ENCODE assay signal across 14 cellular contexts in the genomic region with DNA sequence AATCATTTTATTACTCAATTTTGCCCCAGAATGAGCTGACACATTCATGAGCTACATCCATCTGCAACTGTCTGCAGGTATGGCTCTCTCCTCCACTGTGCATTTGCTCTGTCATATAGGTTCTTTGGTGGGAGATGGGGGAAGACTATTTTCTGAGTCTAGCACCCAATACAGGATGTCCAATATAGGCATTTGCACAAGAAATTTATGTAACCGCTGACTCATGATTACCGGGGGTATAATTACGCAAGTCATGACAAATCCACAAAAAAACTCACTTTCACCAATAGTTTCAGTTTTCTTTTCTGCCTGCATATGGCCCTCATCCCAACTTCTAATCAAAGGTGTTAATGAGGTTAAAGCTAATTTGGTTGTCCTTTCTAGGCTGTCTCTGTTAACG. TPM values are rescaled to one million over a fixed set of nuclear protein-coding genes. Genes with fewer than 3 reads are reported as not detected.
DNase-seq lines count a peak whose midpoint lies in the region; ATAC-seq and TF ChIP-seq lines count a peak whose summit lies in the region.
"Had no signal": no experiment of that assay in that cellular context is flagged by ENCODE, and none has a peak within 500 bp of the region (broad histone marks: within the 10 kb centered on the region; RNA-seq: fewer than 3 reads in every experiment).

No MANE protein-coding gene starts in this region.

- H2AFZ ChIP-seq in KMS-11 (ENCODE audit: low read depth), result peak overlapping the region; percentile 19

- H3K4me2 ChIP-seq in KMS-11, result peak overlapping the region; percentile 76

- H3K4me3 ChIP-seq in KMS-11 (IDR thresholded peaks at IDR 0.05; ENCODE audit: insufficient read depth, low read depth, low read length), result peak overlapping the region; percentile 95
- no peak overlapping the region for H3K4me3 ChIP-seq in left ventricle myocardium inferior

- H3K36me3 Mint-ChIP-seq in activated T-cell treated with anti-CD3 and anti-CD28 coated beads, Interleukin-2, amount 50 U/mL, for 24 hours (ENCODE audit: low read depth), result no peaks in the 10 kb centered on the region
- no peaks in the 10 kb centered on the region for H3K36me3 Mint-ChIP-seq in activated CD8-positive, alpha-beta T cell treated with anti-CD3 and anti-CD28 coated beads for 36 hours (ENCODE audit: low read depth)

- DNase-seq in AG20443 (ENCODE audit: low spot score), result peak; percentile 74
- peak; percentile 88 for DNase-seq in SKM-1 treated with dmso at 0.1 percent for 144 hours (lab: John Stamatoyannopoulos, UW; ENCODE audit: unreplicated experiment)
- DNase-seq in hepatic stellate cell (ENCODE audit: low spot score), result peak; percentile 43
- no peak for DNase-seq in left ventricle myocardium inferior
- no peak for DNase-seq in activated T-cell treated with anti-CD3 and anti-CD28 coated beads, Interleukin-2, amount 50 U/mL, for 24 hours
- DNase-seq in activated CD8-positive, alpha-beta T cell treated with anti-CD3 and anti-CD28 coated beads for 36 hours, result no peak
- DNase-seq: anterior cingulate cortex; Caco-2; endodermal cell; NCI-H1436; stimulated activated CD8-positive, alpha-beta memory T cell treated with anti-CD3 and anti-CD28 coated beads, Interleukin-4, amount 100 ng/mL, for 48 hours had no signal

- no peak overlapping the region for H3K4me3 Mint-ChIP-seq in activated T-cell treated with anti-CD3 and anti-CD28 coated beads, Interleukin-2, amount 50 U/mL, for 24 hours
- H3K4me3 Mint-ChIP-seq in activated CD8-positive, alpha-beta T cell treated with anti-CD3 and anti-CD28 coated beads for 36 hours, result no peak overlapping the region
- H3K4me3 Mint-ChIP-seq: endodermal cell had no signal

- H3K27me3 Mint-ChIP-seq in activated T-cell treated with anti-CD3 and anti-CD28 coated beads, Interleukin-2, amount 50 U/mL, for 24 hours, result no peaks in the 10 kb centered on the region
- no peaks in the 10 kb centered on the region for H3K27me3 Mint-ChIP-seq in activated CD8-positive, alpha-beta T cell treated with anti-CD3 and anti-CD28 coated beads for 36 hours

- intact Hi-C loops in left ventricle myocardium inferior (cut with micrococcal nuclease), result no loop called here
- intact Hi-C loops in activated CD8-positive, alpha-beta T cell treated with anti-CD3 and anti-CD28 coated beads for 36 hours (cut with micrococcal nuclease), result no loop called here

- CTCF ChIA-PET in activated CD8-positive, alpha-beta T cell treated with anti-CD3 and anti-CD28 coated beads for 36 hours (lab: Charles Lee), result interaction anchor here (1.0 to 5.7 kb wide), 3 partner anchors 12 to 81 kb away, joined by 4 to 47 read pairs (median 13); no protein-coding TSS in a partner anchor

- H3K4me1 Mint-ChIP-seq in activated T-cell treated with anti-CD3 and anti-CD28 coated beads, Interleukin-2, amount 50 U/mL, for 24 hours (ENCODE audit: low read depth), result no peaks in the 10 kb centered on the region
- no peaks in the 10 kb centered on the region for H3K4me1 Mint-ChIP-seq in activated CD8-positive, alpha-beta T cell treated with anti-CD3 and anti-CD28 coated beads for 36 hours (ENCODE audit: low read depth)
- H3K4me1 Mint-ChIP-seq: endodermal cell had no signal

- ATAC-seq in GM18873 (IDR thresholded peaks at IDR 0.05; ENCODE audit: low FRiP score, unreplicated experiment), result no peak
- ATAC-seq in activated CD8-positive, alpha-beta T cell treated with anti-CD3 and anti-CD28 coated beads for 36 hours, result no peak

- H3K27ac Mint-ChIP-seq in activated T-cell treated with anti-CD3 and anti-CD28 coated beads, Interleukin-2, amount 50 U/mL, for 24 hours, result no peak overlapping the region
- no peak overlapping the region for H3K27ac Mint-ChIP-seq in activated CD8-positive, alpha-beta T cell treated with anti-CD3 and anti-CD28 coated beads for 36 hours
- H3K27ac Mint-ChIP-seq: endodermal cell had no signal

- peaks cover 56% of the 10 kb centered on the region for H3K4me1 ChIP-seq in KMS-11 (ENCODE audit: low read depth, poor library complexity, severe bottlenecking)
- H3K4me1 ChIP-seq in left ventricle myocardium inferior, result peaks cover 5% of the 10 kb centered on the region
- H3K4me1 ChIP-seq: Caco-2 had no signal

- H3K36me3 ChIP-seq in KMS-11 (ENCODE audit: insufficient read depth) (no peaks in the 10 kb centered on the region), left ventricle myocardium inferior (no peaks in the 10 kb centered on the region)

- no peaks in the 10 kb centered on the region for H4K20me1 ChIP-seq in KMS-11 (ENCODE audit: insufficient read depth)

- H3K9me3 ChIP-seq in left ventricle myocardium inferior (replicated peaks), result no peaks in the 10 kb centered on the region
- H3K9me3 ChIP-seq: Caco-2 had no signal

- no peaks in the 10 kb centered on the region for H3K79me2 ChIP-seq in KMS-11 (ENCODE audit: insufficient read depth, low read depth)

- H3K27ac ChIP-seq in KMS-11 (peak overlapping the region; percentile 57), left ventricle myocardium inferior (replicated peaks) (no peak overlapping the region)

- H3K9ac ChIP-seq in KMS-11, result peak overlapping the region; percentile 14; the same call in 1 of the 2 replicates

- no peak for TF ChIP-seq CTCF in KMS-11 (conservative IDR thresholded peaks at IDR 0.05; ENCODE audit: low read depth, low read length)
- no peak for TF ChIP-seq CTCF in left ventricle myocardium inferior (IDR thresholded peaks at IDR 0.05; ENCODE audit: borderline replicate concordance)
- no peak for TF ChIP-seq CTCF in activated CD8-positive, alpha-beta T cell treated with anti-CD3 and anti-CD28 coated beads for 36 hours (IDR thresholded peaks at IDR 0.05)

- POLR2A ChIA-PET in activated CD8-positive, alpha-beta T cell treated with anti-CD3 and anti-CD28 coated beads for 36 hours (lab: Charles Lee), result no interaction called here

- H3K9me3 Mint-ChIP-seq in activated T-cell treated with anti-CD3 and anti-CD28 coated beads, Interleukin-2, amount 50 U/mL, for 24 hours, result no peaks in the 10 kb centered on the region
- no peaks in the 10 kb centered on the region for H3K9me3 Mint-ChIP-seq in activated CD8-positive, alpha-beta T cell treated with anti-CD3 and anti-CD28 coated beads for 36 hours
- H3K9me3 Mint-ChIP-seq: endodermal cell had no signal

- H3K27me3 ChIP-seq in KMS-11 (ENCODE audit: insufficient read depth, low read depth) (no peaks in the 10 kb centered on the region), left ventricle myocardium inferior (ENCODE audit: low read depth) (no peaks in the 10 kb centered on the region)

RNA-seq across cellular contexts. Expression of gene VSIG8, which starts 17.5 kb away (rescaled TPM):
- total RNA-seq in left ventricle myocardium inferior, result not detected
- total RNA-seq in activated CD8-positive, alpha-beta T cell treated with anti-CD3 and anti-CD28 coated beads for 36 hours, result not detected
- total RNA-seq: Caco-2, endodermal cell, myocyte had no signal

RNA-seq across cellular contexts. Expression of gene CFAP45, which starts 20.0 kb away (rescaled TPM):
- total RNA-seq in left ventricle myocardium inferior, result 1.1 TPM
- 1 to 10 TPM; 1.3 to 1.4 TPM for total RNA-seq in activated CD8-positive, alpha-beta T cell treated with anti-CD3 and anti-CD28 coated beads for 36 hours
- total RNA-seq: myocyte had no signal

RNA-seq across cellular contexts. Expression of gene TAGLN2, which starts 45.3 kb away (rescaled TPM):
- 110 TPM for total RNA-seq in left ventricle myocardium inferior
- 100 to 1,000 TPM; 475 to 482 TPM for total RNA-seq in activated CD8-positive, alpha-beta T cell treated with anti-CD3 and anti-CD28 coated beads for 36 hours

RNA-seq across cellular contexts. Expression of gene SLAMF8, which starts 53.3 kb away (rescaled TPM):
- total RNA-seq in left ventricle myocardium inferior, result 1.7 TPM
- total RNA-seq in activated CD8-positive, alpha-beta T cell treated with anti-CD3 and anti-CD28 coated beads for 36 hours, result under 1 TPM; 0.54 TPM
- total RNA-seq: Caco-2, endodermal cell had no signal

Comparison
In these comparisons a context has a peak if more than half of its experiments do, and no peak if none do; other contexts are left out.
1. DNase-seq: peak in AG20443 (single experiment), SKM-1 treated with dmso at 0.1 percent for 144 hours (single experiment) and hepatic stellate cell (single experiment); none in left ventricle myocardium inferior (single experiment), activated T-cell treated with anti-CD3 and anti-CD28 coated beads, Interleukin-2, amount 50 U/mL, for 24 hours (single experiment) and activated CD8-positive, alpha-beta T cell treated with anti-CD3 and anti-CD28 coated beads for 36 hours (single experiment).